In genomic region chrX:40579880-40580536, GRCh38 we compare ENCODE assay signal across 8 cellular contexts. TPM values are rescaled to one million over a fixed set of nuclear protein-coding genes. Genes with fewer than 3 reads are reported as not detected.
A peak's percentile ranks its signal among the peaks of the same experiment; 100 is the strongest.
DNase-seq lines count a peak whose midpoint lies in the region; ATAC-seq, FAIRE-seq and TF ChIP-seq lines count a peak whose summit lies in the region.

No MANE protein-coding gene starts in this region.

- intact Hi-C loops in activated T-helper 2 cell treated with anti-CD3 and anti-CD28 coated beads, Interferon-gamma antibody, Interleukin-2, Interleukin-4, amounts not matched to agents 10 μg/mL and 5 μg/mL and 100 μg/mL, durations not matched to agents 14 hours and 24 hours and 36 hours (cut with micrococcal nuclease) = loop anchor here (2.0 kb wide), 1 partner anchor 67 kb away; the partner anchor contains the start of gene CXorf38
- intact Hi-C loops in stomach (cut with DNase I; ENCODE audit: low total_unique reads) (no loop called here), posterior cingulate gyrus (cut with DNase I) (no loop called here)

- peak overlapping the region; percentile 90 for H3K4me3 Mint-ChIP-seq in activated T-helper 2 cell treated with anti-CD3 and anti-CD28 coated beads, Interferon-gamma antibody, Interleukin-2, Interleukin-4, amounts not matched to agents 10 μg/mL and 5 μg/mL and 100 μg/mL, durations not matched to agents 14 hours and 24 hours and 36 hours (ENCODE audit: low read depth)

- no peaks in the 10 kb centered on the region for H3K36me3 ChIP-seq in stomach

- H3K36me3 Mint-ChIP-seq in activated T-helper 2 cell treated with anti-CD3 and anti-CD28 coated beads, Interferon-gamma antibody, Interleukin-2, Interleukin-4, amounts not matched to agents 10 μg/mL and 5 μg/mL and 100 μg/mL, durations not matched to agents 14 hours and 24 hours and 36 hours (ENCODE audit: low read depth) = no peaks in the 10 kb centered on the region

- H3K4me1 ChIP-seq in stomach = peaks cover 7 to 20% (median 9%) of the 10 kb centered on the region in 4 donors

- TF ChIP-seq CTCF in stomach (IDR thresholded peaks at IDR 0.05) = no peak

- TF ChIP-seq POLR2A in stomach (IDR thresholded peaks at IDR 0.05) = no peak

- H3K27me3 ChIP-seq in stomach = no peaks in the 10 kb centered on the region

- H3K4me1 Mint-ChIP-seq in activated T-helper 2 cell treated with anti-CD3 and anti-CD28 coated beads, Interferon-gamma antibody, Interleukin-2, Interleukin-4, amounts not matched to agents 10 μg/mL and 5 μg/mL and 100 μg/mL, durations not matched to agents 14 hours and 24 hours and 36 hours (ENCODE audit: low read depth) = peaks cover 18% of the 10 kb centered on the region

- DNase-seq in DMS 273 (lab: John Stamatoyannopoulos, UW; ENCODE audit: unreplicated experiment) (peak; percentile 33), DMS 273 treated with DMSO at 0.1 percent for 48 hours (lab: John Stamatoyannopoulos, UW) (no peak), stomach (no peak), GM19239 (ENCODE audit: insufficient read length, low spot score) (no peak), posterior cingulate gyrus (no peak)
- DNase-seq in activated T-helper 2 cell treated with anti-CD3 and anti-CD28 coated beads, Interferon-gamma antibody, Interleukin-2, Interleukin-4, amounts not matched to agents 10 μg/mL and 5 μg/mL and 100 μg/mL, durations not matched to agents 14 hours and 24 hours and 36 hours (ENCODE audit: low spot score) = no peak

- H3K27me3 Mint-ChIP-seq in activated T-helper 2 cell treated with anti-CD3 and anti-CD28 coated beads, Interferon-gamma antibody, Interleukin-2, Interleukin-4, amounts not matched to agents 10 μg/mL and 5 μg/mL and 100 μg/mL, durations not matched to agents 14 hours and 24 hours and 36 hours (ENCODE audit: low read depth) = no peaks in the 10 kb centered on the region

- FAIRE-seq in GM19239 (lab: Jason Lieb, UNC) = no peak

- H3K9me3 ChIP-seq in stomach = peaks cover 0 to 4% (median 0%) of the 10 kb centered on the region in 4 donors

- WGBS in stomach, 5 donors = 8 to 44% (median 11%) methylated on average over 12 of the region's 12 CpGs

- no peak for TF ChIP-seq EP300 in stomach (IDR thresholded peaks at IDR 0.05)

- peak overlapping the region; percentile 90 for H3K27ac Mint-ChIP-seq in activated T-helper 2 cell treated with anti-CD3 and anti-CD28 coated beads, Interferon-gamma antibody, Interleukin-2, Interleukin-4, amounts not matched to agents 10 μg/mL and 5 μg/mL and 100 μg/mL, durations not matched to agents 14 hours and 24 hours and 36 hours

- H3K9me3 Mint-ChIP-seq in activated T-helper 2 cell treated with anti-CD3 and anti-CD28 coated beads, Interferon-gamma antibody, Interleukin-2, Interleukin-4, amounts not matched to agents 10 μg/mL and 5 μg/mL and 100 μg/mL, durations not matched to agents 14 hours and 24 hours and 36 hours = no peaks in the 10 kb centered on the region

- ATAC-seq in HG03095 (IDR thresholded peaks at IDR 0.05; ENCODE audit: unreplicated experiment) = peak; percentile 38

- peak overlapping the region; percentile 90 to 97 (median 92) for H3K27ac ChIP-seq in stomach

- peak overlapping the region; percentile 67 for H3K4me3 ChIP-seq in iPS-11a (ENCODE audit: low read depth, low read length)
- H3K4me3 ChIP-seq in stomach = peak overlapping the region; percentile 63 to 76 (median 68)

RNA-seq across cellular contexts. Expression of gene ATP6AP2, which starts 0.8 kb away (rescaled TPM):
- 69.6 and 70.3 TPM in 2 replicates for total RNA-seq in activated T-helper 2 cell treated with anti-CD3 and anti-CD28 coated beads, Interferon-gamma antibody, Interleukin-2, Interleukin-4, amounts not matched to agents 10 μg/mL and 5 μg/mL and 100 μg/mL, durations not matched to agents 14 hours and 24 hours and 36 hours
- 100 to 1,000 TPM in 2 of 5 donors, 10 to 100 TPM in 3; 10.4 to 216 (median 97.8) TPM for total RNA-seq in stomach
- polyA plus RNA-seq in stomach = 10 to 100 TPM; 19.2 to 50.3 (median 22.3) TPM

RNA-seq across cellular contexts. Expression of gene MPC1L, which starts 43.2 kb away (rescaled TPM):
- not detected in 2 replicates for total RNA-seq in activated T-helper 2 cell treated with anti-CD3 and anti-CD28 coated beads, Interferon-gamma antibody, Interleukin-2, Interleukin-4, amounts not matched to agents 10 μg/mL and 5 μg/mL and 100 μg/mL, durations not matched to agents 14 hours and 24 hours and 36 hours
- total RNA-seq in stomach = not detected
- polyA plus RNA-seq in stomach = not detected
